8 cellular contexts compared by ENCODE assay signal in genomic region chr17:77214743-77215142, GRCh38.
DNase-seq lines count a peak whose midpoint lies in the region; ATAC-seq and TF ChIP-seq lines count a peak whose summit lies in the region.

No MANE protein-coding gene starts in this region.

- ATAC-seq in RWPE2 (ENCODE audit: low read depth) (peak; percentile 66; the same call in 1 of the 3 replicates), GM18498 (IDR thresholded peaks at IDR 0.05; ENCODE audit: unreplicated experiment) (no peak)

- H3K9me3 ChIP-seq in RWPE2 (ENCODE audit: severe bottlenecking), result no peaks in the 10 kb centered on the region
- H3K9me3 ChIP-seq in neural cell (ENCODE audit: low read length), result no peaks in the 10 kb centered on the region

- no peaks in the 10 kb centered on the region for H3K4me1 ChIP-seq in RWPE2 (ENCODE audit: insufficient read depth, poor library complexity, severe bottlenecking)

- no peaks in the 10 kb centered on the region for H3K9me2 ChIP-seq in neural cell (ENCODE audit: insufficient read depth, low read length)

- no peaks in the 10 kb centered on the region for H4K20me1 ChIP-seq in neural cell (ENCODE audit: insufficient read depth)

- H3K27me3 ChIP-seq in RWPE2 (ENCODE audit: insufficient read depth, poor library complexity, severe bottlenecking), result no peaks in the 10 kb centered on the region
- no peaks in the 10 kb centered on the region for H3K27me3 ChIP-seq in neural cell (ENCODE audit: insufficient read depth, low read depth, low read length)

- H2AFZ ChIP-seq in neural cell (ENCODE audit: low read depth, low read length), result no peak overlapping the region

- H3K27ac ChIP-seq in RWPE2 (ENCODE audit: poor library complexity, severe bottlenecking), result no peak overlapping the region
- no peak overlapping the region for H3K27ac ChIP-seq in neural cell (ENCODE audit: low read length)

- H3K36me3 ChIP-seq in RWPE2 (ENCODE audit: low read depth), result peaks cover 68% of the 10 kb centered on the region
- H3K36me3 ChIP-seq in neural cell (ENCODE audit: insufficient read depth, low read length), result peaks cover 3% of the 10 kb centered on the region

- TF ChIP-seq POLR2A in erythroblast (IDR thresholded peaks at IDR 0.05; ENCODE audit: low read length), result no peak

- peak; percentile 57 for DNase-seq in AG10803 (ENCODE audit: low read depth)
- no peak for DNase-seq in RWPE2 (ENCODE audit: low spot score)
- DNase-seq in erythroblast (lab: John Stamatoyannopoulos, UW), result peak; percentile 63 to 68
- no peak for DNase-seq in LoVo (ENCODE audit: low spot score)
- no peak for DNase-seq in DMS79 treated with DMSO at 0.1 percent for 48 hours (lab: John Stamatoyannopoulos, UW)

- H3K9ac ChIP-seq in neural cell (ENCODE audit: low read length), result no peak overlapping the region

- no peaks in the 10 kb centered on the region for H3K79me2 ChIP-seq in neural cell (replicated peaks; ENCODE audit: insufficient read depth, low read length)

- TF ChIP-seq RAD21 in neural cell (conservative IDR thresholded peaks at IDR 0.05), result no peak

- TF ChIP-seq EP300 in neural cell (conservative IDR thresholded peaks at IDR 0.05; ENCODE audit: poor library complexity, severe bottlenecking), result no peak

- H3F3A ChIP-seq in neural cell (ENCODE audit: insufficient read depth, low read length, poor library complexity, severe bottlenecking), result no peaks in the 10 kb centered on the region

- H3K4me2 ChIP-seq in neural cell (ENCODE audit: low read length), result no peak overlapping the region

- no peak overlapping the region for H3K4me3 ChIP-seq in AG10803 (ENCODE audit: low read length)
- no peak overlapping the region for H3K4me3 ChIP-seq in RWPE2 (ENCODE audit: severe bottlenecking)
- H3K4me3 ChIP-seq in neural cell (ENCODE audit: low read length), result no peak overlapping the region

- TF ChIP-seq CTCF in AG10803 (conservative IDR thresholded peaks at IDR 0.05; ENCODE audit: low read length) (peak; percentile 78), GM12874 (IDR thresholded peaks at IDR 0.05; ENCODE audit: insufficient read depth, low read depth, low read length) (peak; percentile 68), RWPE2 (IDR thresholded peaks at IDR 0.05; ENCODE audit: poor library complexity, severe bottlenecking) (peak; percentile 50), neural cell (IDR thresholded peaks at IDR 0.05; ENCODE audit: poor library complexity, severe bottlenecking) (no peak)

TF ChIP-seq in neural cell, 6 proteins besides CTCF, POLR2A, EP300 and RAD21:
- TF ChIP-seq POLR2AphosphoS5 (IDR thresholded peaks at IDR 0.05) (no peak), MXI1 (conservative IDR thresholded peaks at IDR 0.05; ENCODE audit: poor library complexity, severe bottlenecking) (no peak), EZH2 (IDR thresholded peaks at IDR 0.05; ENCODE audit: borderline replicate concordance, insufficient read depth, low read length, poor library complexity, severe bottlenecking) (no peak), SMC3 (conservative IDR thresholded peaks at IDR 0.05; ENCODE audit: poor library complexity) (peak; percentile 40)
- TF ChIP-seq, protein P1, sequence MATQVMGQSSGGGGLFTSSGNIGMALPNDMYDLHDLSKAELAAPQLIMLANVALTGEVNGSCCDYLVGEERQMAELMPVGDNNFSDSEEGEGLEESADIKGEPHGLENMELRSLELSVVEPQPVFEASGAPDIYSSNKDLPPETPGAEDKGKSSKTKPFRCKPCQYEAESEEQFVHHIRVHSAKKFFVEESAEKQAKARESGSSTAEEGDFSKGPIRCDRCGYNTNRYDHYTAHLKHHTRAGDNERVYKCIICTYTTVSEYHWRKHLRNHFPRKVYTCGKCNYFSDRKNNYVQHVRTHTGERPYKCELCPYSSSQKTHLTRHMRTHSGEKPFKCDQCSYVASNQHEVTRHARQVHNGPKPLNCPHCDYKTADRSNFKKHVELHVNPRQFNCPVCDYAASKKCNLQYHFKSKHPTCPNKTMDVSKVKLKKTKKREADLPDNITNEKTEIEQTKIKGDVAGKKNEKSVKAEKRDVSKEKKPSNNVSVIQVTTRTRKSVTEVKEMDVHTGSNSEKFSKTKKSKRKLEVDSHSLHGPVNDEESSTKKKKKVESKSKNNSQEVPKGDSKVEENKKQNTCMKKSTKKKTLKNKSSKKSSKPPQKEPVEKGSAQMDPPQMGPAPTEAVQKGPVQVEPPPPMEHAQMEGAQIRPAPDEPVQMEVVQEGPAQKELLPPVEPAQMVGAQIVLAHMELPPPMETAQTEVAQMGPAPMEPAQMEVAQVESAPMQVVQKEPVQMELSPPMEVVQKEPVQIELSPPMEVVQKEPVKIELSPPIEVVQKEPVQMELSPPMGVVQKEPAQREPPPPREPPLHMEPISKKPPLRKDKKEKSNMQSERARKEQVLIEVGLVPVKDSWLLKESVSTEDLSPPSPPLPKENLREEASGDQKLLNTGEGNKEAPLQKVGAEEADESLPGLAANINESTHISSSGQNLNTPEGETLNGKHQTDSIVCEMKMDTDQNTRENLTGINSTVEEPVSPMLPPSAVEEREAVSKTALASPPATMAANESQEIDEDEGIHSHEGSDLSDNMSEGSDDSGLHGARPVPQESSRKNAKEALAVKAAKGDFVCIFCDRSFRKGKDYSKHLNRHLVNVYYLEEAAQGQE (IDR thresholded peaks at IDR 0.05; ENCODE audit: borderline replicate concordance), result no peak

Comparison
In these comparisons a context has a peak if more than half of its experiments do, and no peak if none do; other contexts are left out.
1. DNase-seq: peak in AG10803 (single experiment) and erythroblast (2 of 2); none in RWPE2 (single experiment), LoVo (single experiment) and DMS79 treated with DMSO at 0.1 percent for 48 hours (single experiment).